In genomic region chr3:185823280-185824044, GRCh38 we compare ENCODE assay signal across 1 cellular context.
TF ChIP-seq lines count a peak whose summit lies in the region.

No MANE protein-coding gene starts in this region.

TF ChIP-seq in HEK293, 187 proteins besides CTCF, POLR2A, EP300 and RAD21 (continued from another document and continues in another):
- TF ChIP-seq TSHZ1 (tag by site-specific recombination; IDR thresholded peaks at IDR 0.05; ENCODE audit: borderline replicate concordance): no peak
- TF ChIP-seq, protein P1, sequence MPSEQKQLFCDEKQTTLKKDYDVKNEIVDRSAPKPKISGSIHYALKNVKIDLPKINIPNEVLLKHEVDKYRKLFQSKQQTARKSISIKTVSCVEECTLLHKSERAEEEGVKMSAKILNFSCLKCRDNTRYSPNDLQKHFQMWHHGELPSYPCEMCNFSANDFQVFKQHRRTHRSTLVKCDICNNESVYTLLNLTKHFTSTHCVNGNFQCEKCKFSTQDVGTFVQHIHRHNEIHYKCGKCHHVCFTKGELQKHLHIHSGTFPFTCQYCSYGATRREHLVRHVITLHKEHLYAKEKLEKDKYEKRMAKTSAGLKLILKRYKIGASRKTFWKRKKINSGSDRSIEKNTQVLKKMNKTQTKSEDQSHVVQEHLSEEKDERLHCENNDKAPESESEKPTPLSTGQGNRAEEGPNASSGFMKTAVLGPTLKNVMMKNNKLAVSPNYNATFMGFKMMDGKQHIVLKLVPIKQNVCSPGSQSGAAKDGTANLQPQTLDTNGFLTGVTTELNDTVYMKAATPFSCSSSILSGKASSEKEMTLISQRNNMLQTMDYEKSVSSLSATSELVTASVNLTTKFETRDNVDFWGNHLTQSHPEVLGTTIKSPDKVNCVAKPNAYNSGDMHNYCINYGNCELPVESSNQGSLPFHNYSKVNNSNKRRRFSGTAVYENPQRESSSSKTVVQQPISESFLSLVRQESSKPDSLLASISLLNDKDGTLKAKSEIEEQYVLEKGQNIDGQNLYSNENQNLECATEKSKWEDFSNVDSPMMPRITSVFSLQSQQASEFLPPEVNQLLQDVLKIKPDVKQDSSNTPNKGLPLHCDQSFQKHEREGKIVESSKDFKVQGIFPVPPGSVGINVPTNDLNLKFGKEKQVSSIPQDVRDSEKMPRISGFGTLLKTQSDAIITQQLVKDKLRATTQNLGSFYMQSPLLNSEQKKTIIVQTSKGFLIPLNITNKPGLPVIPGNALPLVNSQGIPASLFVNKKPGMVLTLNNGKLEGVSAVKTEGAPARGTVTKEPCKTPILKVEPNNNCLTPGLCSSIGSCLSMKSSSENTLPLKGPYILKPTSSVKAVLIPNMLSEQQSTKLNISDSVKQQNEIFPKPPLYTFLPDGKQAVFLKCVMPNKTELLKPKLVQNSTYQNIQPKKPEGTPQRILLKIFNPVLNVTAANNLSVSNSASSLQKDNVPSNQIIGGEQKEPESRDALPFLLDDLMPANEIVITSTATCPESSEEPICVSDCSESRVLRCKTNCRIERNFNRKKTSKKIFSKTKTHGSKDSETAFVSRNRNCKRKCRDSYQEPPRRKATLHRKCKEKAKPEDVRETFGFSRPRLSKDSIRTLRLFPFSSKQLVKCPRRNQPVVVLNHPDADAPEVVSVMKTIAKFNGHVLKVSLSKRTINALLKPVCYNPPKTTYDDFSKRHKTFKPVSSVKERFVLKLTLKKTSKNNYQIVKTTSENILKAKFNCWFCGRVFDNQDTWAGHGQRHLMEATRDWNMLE (tag by site-specific recombination; conservative IDR thresholded peaks at IDR 0.05; ENCODE audit: low read depth): no peak
- TF ChIP-seq ZNF707 (tag by site-specific recombination; IDR thresholded peaks at IDR 0.05): no peak
- TF ChIP-seq ZNF561 (tag by site-specific recombination; IDR thresholded peaks at IDR 0.05; ENCODE audit: borderline replicate concordance): no peak
- TF ChIP-seq ZNF558 (tag by site-specific recombination; IDR thresholded peaks at IDR 0.05): no peak
- TF ChIP-seq ZNF610 (tag by site-specific recombination; IDR thresholded peaks at IDR 0.05; ENCODE audit: borderline replicate concordance): peak; percentile 74; the same call in 1 of the 2 replicates
- no peak for TF ChIP-seq ZFP3 (tag by site-specific recombination; IDR thresholded peaks at IDR 0.05; ENCODE audit: low read depth)
- TF ChIP-seq ZNF521 (tag by site-specific recombination; IDR thresholded peaks at IDR 0.05): no peak
- TF ChIP-seq ZNF175 (tag by site-specific recombination; IDR thresholded peaks at IDR 0.05): no peak
- TF ChIP-seq SCRT1 (tag by site-specific recombination; IDR thresholded peaks at IDR 0.05; ENCODE audit: borderline replicate concordance): no peak
- no peak for TF ChIP-seq ZNF146 (tag by site-specific recombination; IDR thresholded peaks at IDR 0.05)
- TF ChIP-seq ZNF529 (tag by site-specific recombination; IDR thresholded peaks at IDR 0.05; ENCODE audit: insufficient replicate concordance): no peak
- no peak for TF ChIP-seq ZNF473 (tag by site-specific recombination; IDR thresholded peaks at IDR 0.05)
- TF ChIP-seq ZNF843 (tag by site-specific recombination; IDR thresholded peaks at IDR 0.05): no peak
- no peak for TF ChIP-seq IKZF3 (tag by site-specific recombination; IDR thresholded peaks at IDR 0.05)
- no peak for TF ChIP-seq RBAK (tag by site-specific recombination; IDR thresholded peaks at IDR 0.05)
- TF ChIP-seq HOXC10 (CRISPR knock-in tag; IDR thresholded peaks at IDR 0.05): no peak
- TF ChIP-seq ZNF280D (tag by site-specific recombination; IDR thresholded peaks at IDR 0.05): no peak
- TF ChIP-seq ZNF670 (tag by site-specific recombination; IDR thresholded peaks at IDR 0.05; ENCODE audit: low read depth): no peak
- TF ChIP-seq ZNF560 (tag by site-specific recombination; IDR thresholded peaks at IDR 0.05; ENCODE audit: borderline replicate concordance): no peak
- TF ChIP-seq HOXD13 (CRISPR knock-in tag; IDR thresholded peaks at IDR 0.05; ENCODE audit: borderline replicate concordance): no peak
- TF ChIP-seq ZNF549 (tag by site-specific recombination; IDR thresholded peaks at IDR 0.05): no peak
- TF ChIP-seq ZFP69B (tag by site-specific recombination; IDR thresholded peaks at IDR 0.05): no peak
- no peak for TF ChIP-seq SALL2 (tag by site-specific recombination; IDR thresholded peaks at IDR 0.05; ENCODE audit: borderline replicate concordance)
- no peak for TF ChIP-seq ZBTB21 (tag by site-specific recombination; IDR thresholded peaks at IDR 0.05)
- no peak for TF ChIP-seq REPIN1 (tag by site-specific recombination; IDR thresholded peaks at IDR 0.05; ENCODE audit: low read depth)
- TF ChIP-seq YY2 (tag by site-specific recombination; IDR thresholded peaks at IDR 0.05): no peak
- peak; percentile 43; the same call in 1 of the 2 replicates for TF ChIP-seq KLF9 (tag by site-specific recombination; IDR thresholded peaks at IDR 0.05; ENCODE audit: low read depth)
- TF ChIP-seq ZNF37A (tag by site-specific recombination; IDR thresholded peaks at IDR 0.05): no peak
- TF ChIP-seq ZNF76 (tag by site-specific recombination; IDR thresholded peaks at IDR 0.05; ENCODE audit: borderline replicate concordance, low read depth): no peak
- TF ChIP-seq, protein P2, sequence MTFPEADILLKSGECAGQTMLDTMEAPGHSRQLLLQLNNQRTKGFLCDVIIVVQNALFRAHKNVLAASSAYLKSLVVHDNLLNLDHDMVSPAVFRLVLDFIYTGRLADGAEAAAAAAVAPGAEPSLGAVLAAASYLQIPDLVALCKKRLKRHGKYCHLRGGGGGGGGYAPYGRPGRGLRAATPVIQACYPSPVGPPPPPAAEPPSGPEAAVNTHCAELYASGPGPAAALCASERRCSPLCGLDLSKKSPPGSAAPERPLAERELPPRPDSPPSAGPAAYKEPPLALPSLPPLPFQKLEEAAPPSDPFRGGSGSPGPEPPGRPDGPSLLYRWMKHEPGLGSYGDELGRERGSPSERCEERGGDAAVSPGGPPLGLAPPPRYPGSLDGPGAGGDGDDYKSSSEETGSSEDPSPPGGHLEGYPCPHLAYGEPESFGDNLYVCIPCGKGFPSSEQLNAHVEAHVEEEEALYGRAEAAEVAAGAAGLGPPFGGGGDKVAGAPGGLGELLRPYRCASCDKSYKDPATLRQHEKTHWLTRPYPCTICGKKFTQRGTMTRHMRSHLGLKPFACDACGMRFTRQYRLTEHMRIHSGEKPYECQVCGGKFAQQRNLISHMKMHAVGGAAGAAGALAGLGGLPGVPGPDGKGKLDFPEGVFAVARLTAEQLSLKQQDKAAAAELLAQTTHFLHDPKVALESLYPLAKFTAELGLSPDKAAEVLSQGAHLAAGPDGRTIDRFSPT (tag by site-specific recombination; IDR thresholded peaks at IDR 0.05): peak; percentile 84; the same call in 1 of the 2 replicates
- TF ChIP-seq, protein P3, sequence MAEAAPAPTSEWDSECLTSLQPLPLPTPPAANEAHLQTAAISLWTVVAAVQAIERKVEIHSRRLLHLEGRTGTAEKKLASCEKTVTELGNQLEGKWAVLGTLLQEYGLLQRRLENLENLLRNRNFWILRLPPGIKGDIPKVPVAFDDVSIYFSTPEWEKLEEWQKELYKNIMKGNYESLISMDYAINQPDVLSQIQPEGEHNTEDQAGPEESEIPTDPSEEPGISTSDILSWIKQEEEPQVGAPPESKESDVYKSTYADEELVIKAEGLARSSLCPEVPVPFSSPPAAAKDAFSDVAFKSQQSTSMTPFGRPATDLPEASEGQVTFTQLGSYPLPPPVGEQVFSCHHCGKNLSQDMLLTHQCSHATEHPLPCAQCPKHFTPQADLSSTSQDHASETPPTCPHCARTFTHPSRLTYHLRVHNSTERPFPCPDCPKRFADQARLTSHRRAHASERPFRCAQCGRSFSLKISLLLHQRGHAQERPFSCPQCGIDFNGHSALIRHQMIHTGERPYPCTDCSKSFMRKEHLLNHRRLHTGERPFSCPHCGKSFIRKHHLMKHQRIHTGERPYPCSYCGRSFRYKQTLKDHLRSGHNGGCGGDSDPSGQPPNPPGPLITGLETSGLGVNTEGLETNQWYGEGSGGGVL (tag by site-specific recombination; IDR thresholded peaks at IDR 0.05): peak; percentile 44
- no peak for TF ChIP-seq ZBTB6 (tag by site-specific recombination; IDR thresholded peaks at IDR 0.05)
- TF ChIP-seq ZNF266 (tag by site-specific recombination; IDR thresholded peaks at IDR 0.05; ENCODE audit: low read depth): no peak
- TF ChIP-seq ZNF555 (tag by site-specific recombination; conservative IDR thresholded peaks at IDR 0.05): no peak
- TF ChIP-seq ZNF223 (tag by site-specific recombination; IDR thresholded peaks at IDR 0.05): no peak
- TF ChIP-seq ZNF169 (tag by site-specific recombination; IDR thresholded peaks at IDR 0.05): no peak
- TF ChIP-seq ZNF626 (tag by site-specific recombination; IDR thresholded peaks at IDR 0.05): no peak
- TF ChIP-seq ZNF362 (tag by site-specific recombination; IDR thresholded peaks at IDR 0.05): no peak
- no peak for TF ChIP-seq ZNF138 (tag by site-specific recombination; IDR thresholded peaks at IDR 0.05; ENCODE audit: borderline replicate concordance)
- TF ChIP-seq ZNF366 (tag by site-specific recombination; conservative IDR thresholded peaks at IDR 0.05): 0 out of 2 replicates have a peak, but pooled peaks have one; percentile 22
- no peak for TF ChIP-seq ZBTB10 (tag by site-specific recombination; IDR thresholded peaks at IDR 0.05)
